29 cellular contexts compared by ENCODE assay signal in the genomic region with DNA sequence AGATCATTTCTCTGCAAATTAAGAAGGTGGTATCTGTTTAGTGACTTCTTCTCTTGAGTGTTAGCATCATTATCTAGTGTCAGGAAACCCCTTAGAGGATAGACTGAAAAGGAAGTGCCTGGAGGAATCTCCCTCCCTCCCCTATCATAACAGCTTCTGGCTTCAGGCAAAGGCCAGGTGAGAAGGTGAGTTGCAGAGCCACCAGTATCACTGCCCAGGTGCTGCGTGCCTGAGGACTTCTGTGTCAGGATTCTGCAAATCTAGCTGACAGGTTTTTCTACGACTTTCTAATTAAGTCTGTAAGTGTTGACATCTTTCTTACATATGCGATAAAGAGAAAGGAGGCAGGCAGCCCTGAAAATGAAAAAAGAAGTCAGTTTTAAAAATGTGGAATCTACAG.
"Had no signal": no experiment of that assay in that cellular context is flagged by ENCODE, and none has a peak within 500 bp of the region (broad histone marks: within the 10 kb centered on the region; RNA-seq: fewer than 3 reads in every experiment).

No MANE protein-coding gene starts in this region.

- H3K4me2 ChIP-seq: PC-9 had no signal

- H3K27ac ChIP-seq: PC-9, RWPE1, SJCRH30, SK-N-MC had no signal

- H3K9me3 ChIP-seq: MG63, SJCRH30 had no signal

- H2AFZ ChIP-seq: PC-9 had no signal

- H3K4me3 ChIP-seq: MG63, PC-9, SJCRH30, SK-N-MC had no signal

- ATAC-seq: Panc1, Right ventricle myocardium inferior, T-cell had no signal

- H3K36me3 ChIP-seq: MG63, SJCRH30 had no signal

- H3K4me1 ChIP-seq: SJCRH30 had no signal

- H3K27me3 ChIP-seq: MG63, SJCRH30 had no signal

- DNase-seq: Kasumi-1, MG63, NCI-H1048, NCI-H1092 treated with DMSO at 0.1 percent for 48 hours, NCI-H1105 treated with DMSO at 0.1 percent for 48 hours, NCI-H1436, NCI-H146, NCI-H1694, NCI-H187, NCI-H1930, NCI-H2029 treated with DMSO at 0.1 percent for 48 hours, NCI-H2081 treated with DMSO at 0.1 percent for 48 hours, NCI-H2107, NCI-H2171, NCI-H226, NCI-H446 treated with DMSO at 0.1 percent for 48 hours, NCI-H510A, NCI-H524, NCI-H526, NCI-H774, PC-9, SHP77, SIG-M5, SJCRH30, T-cell had no signal
